9 cellular contexts compared by ENCODE assay signal in the genomic region with DNA sequence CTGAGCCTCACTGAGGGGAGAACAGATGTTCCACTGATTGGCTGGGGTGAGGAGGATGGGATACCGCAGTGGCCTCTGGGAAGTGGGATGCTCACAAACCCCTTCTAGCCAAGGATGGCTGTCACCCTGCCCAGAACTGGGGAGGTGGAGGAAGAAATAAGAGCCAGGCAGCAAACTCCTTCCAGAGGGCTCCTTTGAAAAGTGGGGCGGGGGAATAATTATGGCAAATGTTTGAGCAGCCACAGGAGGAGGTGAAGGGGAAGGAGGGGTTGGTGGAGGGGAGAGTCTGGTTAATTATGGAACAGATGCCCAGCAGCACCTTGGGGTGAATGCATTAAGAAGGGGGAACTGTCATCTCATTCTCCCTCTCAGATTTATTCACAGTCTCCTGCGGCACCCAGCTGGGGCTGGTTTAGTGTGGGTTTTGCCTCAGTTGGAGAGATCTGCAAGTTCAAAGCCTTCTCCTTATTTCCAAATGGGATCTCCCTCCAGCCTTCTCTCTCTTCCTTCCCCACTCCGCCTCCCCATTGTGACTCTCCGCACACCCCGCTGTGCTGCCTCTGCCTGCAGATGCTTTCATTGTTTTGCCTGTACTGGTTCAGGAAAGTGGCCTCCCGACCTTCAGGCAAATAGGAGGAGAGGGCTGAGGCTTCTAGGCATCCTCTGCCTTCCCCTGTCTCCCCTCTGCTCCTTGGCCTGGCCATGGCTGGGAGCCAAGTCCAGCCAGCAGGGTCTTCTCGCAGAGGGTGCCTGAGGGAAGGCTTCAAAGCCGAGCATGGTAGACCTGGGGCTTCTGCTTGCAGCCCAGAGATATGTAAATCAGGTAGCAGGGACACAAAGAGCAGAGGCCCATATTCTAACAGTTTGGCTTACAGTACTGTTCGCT.
DNase-seq lines count a peak whose midpoint lies in the region; ATAC-seq and TF ChIP-seq lines count a peak whose summit lies in the region.
"Had no signal": no experiment of that assay in that cellular context is flagged by ENCODE, and none has a peak within 500 bp of the region (broad histone marks: within the 10 kb centered on the region; RNA-seq: fewer than 3 reads in every experiment).

No MANE protein-coding gene starts in this region.

- peaks cover 13% of the 10 kb centered on the region for H3K4me1 ChIP-seq in iPS-15b (ENCODE audit: control insufficient read depth, insufficient read depth, low read length)

- no peaks in the 10 kb centered on the region for H3K9me3 ChIP-seq in iPS-15b (ENCODE audit: control insufficient read depth, insufficient read depth, low read length)

- no peak overlapping the region for H3K4me3 ChIP-seq in H7 (ENCODE audit: insufficient read depth, low read depth, low read length)
- H3K4me3 ChIP-seq in iPS-15b (ENCODE audit: low read depth, low read length) = peak overlapping the region; percentile 24

- CTCF ChIA-PET in Calu3 (lab: Charles Lee) = no interaction called here

- H3K27me3 ChIP-seq in H7 (ENCODE audit: control insufficient read depth, insufficient read depth, low read length) (no peaks in the 10 kb centered on the region), iPS-15b (ENCODE audit: control insufficient read depth, insufficient read depth, low read length) (no peaks in the 10 kb centered on the region)

- BruUV-seq in Calu3 (replicated peaks; lab: Mats Ljungman, UMichigan) = no TSS peak

- TF ChIP-seq CTCF in Calu3 (IDR thresholded peaks at IDR 0.05; ENCODE audit: unreplicated experiment) = no peak

- no peaks in the 10 kb centered on the region for H3K4me1 Mint-ChIP-seq in Calu3 (ENCODE audit: low read depth, unreplicated experiment)

- no peak overlapping the region for H3K9ac ChIP-seq in iPS-15b (ENCODE audit: low read depth, low read length)

- peak; percentile 14 for DNase-seq in H7
- no peak for DNase-seq in NCI-H2081 treated with DMSO at 0.1 percent for 48 hours (lab: John Stamatoyannopoulos, UW)
- no peak for DNase-seq in Calu3
- DNase-seq in AG08396 (ENCODE audit: low spot score) = no peak
- DNase-seq: activated CD8-positive, alpha-beta T cell treated with anti-CD3 and anti-CD28 coated beads for 36 hours had no signal

- no peak overlapping the region for H3K27ac Mint-ChIP-seq in Calu3 (ENCODE audit: unreplicated experiment)
- H3K27ac Mint-ChIP-seq: activated CD8-positive, alpha-beta T cell treated with anti-CD3 and anti-CD28 coated beads for 36 hours had no signal

- H3K4me3 Mint-ChIP-seq in Calu3 (ENCODE audit: low read depth, unreplicated experiment) = no peak overlapping the region
- H3K4me3 Mint-ChIP-seq: activated CD8-positive, alpha-beta T cell treated with anti-CD3 and anti-CD28 coated beads for 36 hours had no signal

- peaks cover 71% of the 10 kb centered on the region for H3K27me3 Mint-ChIP-seq in Calu3 (ENCODE audit: unreplicated experiment)

- ATAC-seq in GM18868 (IDR thresholded peaks at IDR 0.05; ENCODE audit: unreplicated experiment) = peak; percentile 80
- ATAC-seq in HG03520 (IDR thresholded peaks at IDR 0.05; ENCODE audit: unreplicated experiment) = peak; percentile 70
- ATAC-seq in esophagus mucosa = no peak
- ATAC-seq: activated CD8-positive, alpha-beta T cell treated with anti-CD3 and anti-CD28 coated beads for 36 hours had no signal

- no peaks in the 10 kb centered on the region for H3K9me3 Mint-ChIP-seq in Calu3 (ENCODE audit: low read depth, unreplicated experiment)
- H3K9me3 Mint-ChIP-seq: activated CD8-positive, alpha-beta T cell treated with anti-CD3 and anti-CD28 coated beads for 36 hours had no signal

- intact Hi-C loops in Calu3 (cut with micrococcal nuclease; ENCODE audit: unreplicated experiment) = no loop called here

- H3K36me3 ChIP-seq in H7 (replicated peaks; ENCODE audit: control insufficient read depth, insufficient read depth, low read length) = no peaks in the 10 kb centered on the region
- no peaks in the 10 kb centered on the region for H3K36me3 ChIP-seq in iPS-15b (ENCODE audit: control insufficient read depth, insufficient read depth, low read length)

- H3K36me3 Mint-ChIP-seq in Calu3 (ENCODE audit: insufficient read depth, unreplicated experiment) = no peaks in the 10 kb centered on the region
